18 cellular contexts compared by ENCODE assay signal in genomic region chr10:114245128-114245791, GRCh38. TPM values are rescaled to one million over a fixed set of nuclear protein-coding genes. Genes with fewer than 3 reads are reported as not detected.
DNase-seq lines count a peak whose midpoint lies in the region; ATAC-seq lines count a peak whose summit lies in the region.
"Had no signal": no experiment of that assay in that cellular context is flagged by ENCODE, and none has a peak within 500 bp of the region (broad histone marks: within the 10 kb centered on the region; RNA-seq: fewer than 3 reads in every experiment).

No MANE protein-coding gene starts in this region.

- no peak overlapping the region for H3K4me3 ChIP-seq in trophoblast cell (ENCODE audit: low read depth, low read length)
- H3K4me3 ChIP-seq: adrenal gland, heart right ventricle, thoracic aorta had no signal

- H3K79me1 ChIP-seq in trophoblast cell (ENCODE audit: low read length): no peaks in the 10 kb centered on the region

- H4K91ac ChIP-seq in trophoblast cell (ENCODE audit: low read depth, low read length): no peak overlapping the region

- H3K9ac ChIP-seq in trophoblast cell (ENCODE audit: low read length): no peak overlapping the region

- ATAC-seq in GM19324 (IDR thresholded peaks at IDR 0.05; ENCODE audit: low FRiP score, unreplicated experiment): no peak
- ATAC-seq: activated CD8-positive, alpha-beta T cell treated with anti-CD3 and anti-CD28 coated beads for 36 hours; heart right ventricle; left cardiac atrium; naive thymus-derived CD4-positive, alpha-beta T cell; SK-N-SH treated with all-trans-retinoic acid at 6 μM for 48 hours had no signal

- H3K4me2 ChIP-seq in trophoblast cell (ENCODE audit: low read length): no peak overlapping the region

- no CpG with 5 or more reads among the region's 9 CpGs for whole genome bisulfite sequencing in trophoblast cell (ENCODE audit: extremely low coverage, insufficient coverage, insufficient read length)

- H4K8ac ChIP-seq in trophoblast cell (ENCODE audit: low read depth, low read length): no peak overlapping the region

- no peak overlapping the region for H3K4ac ChIP-seq in trophoblast cell (ENCODE audit: low read depth, low read length)

- peaks cover 5% of the 10 kb centered on the region for H3K27me3 ChIP-seq in trophoblast cell (ENCODE audit: insufficient read depth, low read length)

- H3K18ac ChIP-seq in trophoblast cell (ENCODE audit: low read length): no peak overlapping the region

- no peak overlapping the region for H2BK5ac ChIP-seq in trophoblast cell (ENCODE audit: low read depth, low read length, poor library complexity)

- no peak overlapping the region for H4K12ac ChIP-seq in trophoblast cell (ENCODE audit: low read depth, low read length)

- no peak overlapping the region for H2BK12ac ChIP-seq in trophoblast cell (ENCODE audit: low read length)

- peaks cover 0 to 3% of the 10 kb centered on the region in 2 experiments for H3K4me1 ChIP-seq in trophoblast cell (ENCODE audit: control insufficient read depth in 1 of 2, insufficient read depth in 2 of 2, low read length in 2 of 2)
- H3K4me1 ChIP-seq: adrenal gland, heart right ventricle had no signal

- H2BK120ac ChIP-seq in trophoblast cell (ENCODE audit: insufficient read depth, low read length, poor library complexity): no peak overlapping the region

- H3K9me3 ChIP-seq in trophoblast cell (ENCODE audit: insufficient read depth, low read depth, low read length): no peaks in the 10 kb centered on the region
- H3K9me3 ChIP-seq: adrenal gland, heart right ventricle, thoracic aorta had no signal

- no peak overlapping the region for H2AK5ac ChIP-seq in trophoblast cell (ENCODE audit: low read length)

- no peak overlapping the region for H3K23ac ChIP-seq in trophoblast cell (ENCODE audit: low read length)

- DNase-seq in Daoy (ENCODE audit: low read depth): peak; percentile 57
- DNase-seq in RPMI7951 (ENCODE audit: low read depth): peak; percentile 72
- DNase-seq in glomerular visceral epithelial cell (ENCODE audit: extremely low spot score): peak; percentile 65
- peak; percentile 89 to 94 for DNase-seq in trophoblast cell
- DNase-seq in stimulated activated CD4-positive, alpha-beta T cell treated with anti-CD3 and anti-CD28 coated beads, Interleukin-4, amount 100 ng/mL, for 24 hours: no peak
- no peak for DNase-seq in SK-N-DZ (ENCODE audit: low spot score)
- no peak for DNase-seq in NCI-H1417 (lab: John Stamatoyannopoulos, UW)
- DNase-seq: activated CD8-positive, alpha-beta T cell treated with anti-CD3 and anti-CD28 coated beads for 36 hours; adrenal gland; GOT3; heart right ventricle; left cardiac atrium; naive thymus-derived CD4-positive, alpha-beta T cell; NCI-H1092 had no signal

- H3K14ac ChIP-seq in trophoblast cell (ENCODE audit: low read length): no peak overlapping the region

- no peaks in the 10 kb centered on the region for H3K79me2 ChIP-seq in trophoblast cell (ENCODE audit: control insufficient read depth, insufficient read depth, low read length, poor library complexity)

- no peak overlapping the region for H3K27ac ChIP-seq in trophoblast cell (ENCODE audit: low read depth, low read length)
- H3K27ac ChIP-seq: adrenal gland, heart right ventricle, thoracic aorta had no signal

- no peaks in the 10 kb centered on the region for H3K36me3 ChIP-seq in trophoblast cell (ENCODE audit: control insufficient read depth in 1 of 2, insufficient read depth in 2 of 2, low read length in 2 of 2)
- H3K36me3 ChIP-seq: adrenal gland, heart right ventricle, thoracic aorta had no signal

- no peak overlapping the region for H2AFZ ChIP-seq in trophoblast cell (ENCODE audit: insufficient read depth, low read length, poor library complexity)

RNA-seq across cellular contexts. Expression of gene VWA2, which starts 6.2 kb away (rescaled TPM):
- total RNA-seq in Daoy (2014; rRNA removed; shearing (Covaris generic)): not detected in 2 replicates
- total RNA-seq in RPMI7951 (2014; rRNA removed; shearing (Covaris generic)): not detected in 2 replicates
- 0.11 and 0.14 TPM in 2 replicates for polyA plus RNA-seq in trophoblast cell (2013)
- not detected in 2 replicates for polyA plus RNA-seq in SK-N-DZ (2014; cell fraction: cytosol; rRNA removed)
- not detected in 2 replicates for polyA plus RNA-seq in SK-N-DZ (2014; cell fraction: nucleus; rRNA removed)
- total RNA-seq: activated CD8-positive, alpha-beta T cell treated with anti-CD3 and anti-CD28 coated beads for 36 hours; activated T-helper 1 cell treated with anti-CD3 and anti-CD28 coated beads, Interleukin-12 subunit alpha, Interleukin-12 subunit beta, Interleukin-2, Interleukin-4 antibody, amounts not matched to agents 30 ng/mL and 10 ng/mL and 1 ng/mL, durations not matched to agents 14 hours and 24 hours and 36 hours had no signal
- polyA plus RNA-seq: adrenal gland; naive thymus-derived CD4-positive, alpha-beta T cell had no signal

Comparison
In these comparisons a context has a peak if more than half of its experiments do, and no peak if none do; other contexts are left out.
1. DNase-seq: peak in Daoy (single experiment), RPMI7951 (single experiment), glomerular visceral epithelial cell (single experiment) and trophoblast cell (2 of 2); none in stimulated activated CD4-positive, alpha-beta T cell treated with anti-CD3 and anti-CD28 coated beads, Interleukin-4, amount 100 ng/mL, for 24 hours (single experiment), SK-N-DZ (single experiment) and NCI-H1417 (0 of 3).